ENCODE assay signal across 37 cellular contexts in the genomic region with DNA sequence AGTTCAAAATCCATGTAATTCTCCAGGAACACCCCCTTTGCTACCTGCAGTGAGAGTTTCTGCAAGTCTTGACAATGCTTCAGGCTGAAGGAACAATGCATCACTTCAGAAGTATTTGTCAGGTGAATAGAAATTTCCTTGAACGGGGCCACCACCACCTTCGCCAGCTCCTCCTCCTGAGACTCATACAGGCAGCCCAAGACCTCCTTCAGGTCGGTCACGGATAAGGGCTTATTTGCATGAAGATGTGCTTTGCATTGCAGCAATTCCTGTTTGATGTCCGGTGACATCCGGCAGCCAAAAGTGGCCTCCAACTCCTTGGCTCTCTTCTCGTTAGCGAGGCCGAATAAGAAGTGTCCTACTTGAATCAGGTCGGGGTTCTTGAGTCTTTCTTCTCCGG. TPM values are rescaled to one million over a fixed set of nuclear protein-coding genes. Genes with fewer than 3 reads are reported as not detected.
"Had no signal": no experiment of that assay in that cellular context is flagged by ENCODE, and none has a peak within 500 bp of the region (broad histone marks: within the 10 kb centered on the region; RNA-seq: fewer than 3 reads in every experiment).

No MANE protein-coding gene starts in this region.

- H3K36me3 ChIP-seq: ascending aorta, gastroesophageal sphincter, sigmoid colon, suprapubic skin, tibial artery, WERI-Rb-1 had no signal

- DNase-seq: activated CD4-positive, alpha-beta T cell treated with anti-CD3 and anti-CD28 coated beads for 48 hours; activated CD4-positive, alpha-beta T cell treated with anti-CD3 and anti-CD28 coated beads, Interleukin-2, amount 50 U/mL, for 48 hours; activated CD8-positive, alpha-beta memory T cell treated with anti-CD3 and anti-CD28 coated beads for 24 hours; activated effector memory CD4-positive, alpha-beta T cell treated with Interleukin-2 at 50 U/mL for 16 hours; activated naive CD4-positive, alpha-beta T cell treated with anti-CD3 and anti-CD28 coated beads, Interleukin-2, amount 10 ng/mL, durations not matched to agents 7 days and 5 days; activated naive CD8-positive, alpha-beta T cell treated with anti-CD3 and anti-CD28 coated beads, Interleukin-2, amount 10 ng/mL, durations not matched to agents 7 days and 5 days; caudate nucleus; cortex of kidney; effector memory CD8-positive, alpha-beta T cell; left cardiac atrium; left ventricle myocardium superior; naive B cell; psoas muscle; sigmoid colon; small intestine; stimulated activated CD4-positive, alpha-beta T cell treated with anti-CD3 and anti-CD28 coated beads, Interleukin-4, amount 100 ng/mL, for 24 hours; stimulated activated naive CD8-positive, alpha-beta T cell treated with anti-CD3 and anti-CD28 coated beads, Interleukin-15, amount 100 ng/mL, for 72 hours; T1000; tibial artery; WERI-Rb-1 had no signal

- H2AFZ ChIP-seq: hepatocyte, parathyroid adenoma had no signal

- H3K27ac Mint-ChIP-seq: activated naive CD4-positive, alpha-beta T cell treated with anti-CD3 and anti-CD28 coated beads, Interleukin-2, amount 10 ng/mL, durations not matched to agents 7 days and 5 days; activated naive CD8-positive, alpha-beta T cell treated with anti-CD3 and anti-CD28 coated beads, Interleukin-2, amount 10 ng/mL, durations not matched to agents 7 days and 5 days; brain; effector memory CD8-positive, alpha-beta T cell; mesothelial cell of epicardium; stimulated activated effector memory CD8-positive, alpha-beta T cell treated with anti-CD3 and anti-CD28 coated beads, Interleukin-12 subunit alpha, Interleukin-12 subunit beta, amount 100 ng/mL, for 72 hours; stimulated activated naive CD8-positive, alpha-beta T cell treated with anti-CD3 and anti-CD28 coated beads, Interleukin-15, amount 100 ng/mL, for 72 hours had no signal

- H3K4me3 ChIP-seq: ascending aorta, gastroesophageal sphincter, hepatocyte, psoas muscle, sigmoid colon, suprapubic skin, tibial artery had no signal

- H3K27me3 ChIP-seq: ascending aorta, hepatocyte had no signal

- H3K4me1 ChIP-seq: ascending aorta, gastroesophageal sphincter, parathyroid adenoma, psoas muscle, sigmoid colon, suprapubic skin, tibial artery had no signal

- H3K9me3 Mint-ChIP-seq: activated naive CD4-positive, alpha-beta T cell treated with anti-CD3 and anti-CD28 coated beads, Interleukin-2, amount 10 ng/mL, durations not matched to agents 7 days and 5 days; activated naive CD8-positive, alpha-beta T cell treated with anti-CD3 and anti-CD28 coated beads, Interleukin-2, amount 10 ng/mL, durations not matched to agents 7 days and 5 days; effector memory CD8-positive, alpha-beta T cell; mesothelial cell of epicardium; naive B cell; stimulated activated effector memory CD8-positive, alpha-beta T cell treated with anti-CD3 and anti-CD28 coated beads, Interleukin-12 subunit alpha, Interleukin-12 subunit beta, amount 100 ng/mL, for 72 hours; stimulated activated naive CD8-positive, alpha-beta T cell treated with anti-CD3 and anti-CD28 coated beads, Interleukin-15, amount 100 ng/mL, for 72 hours had no signal

- H3K4me1 Mint-ChIP-seq: brain; stimulated activated effector memory CD8-positive, alpha-beta T cell treated with anti-CD3 and anti-CD28 coated beads, Interleukin-12 subunit alpha, Interleukin-12 subunit beta, amount 100 ng/mL, for 72 hours had no signal

- H3K79me2 ChIP-seq: hepatocyte, parathyroid adenoma had no signal

- H3K36me3 Mint-ChIP-seq: activated naive CD4-positive, alpha-beta T cell treated with anti-CD3 and anti-CD28 coated beads, Interleukin-2, amount 10 ng/mL, durations not matched to agents 7 days and 5 days; activated naive CD8-positive, alpha-beta T cell treated with anti-CD3 and anti-CD28 coated beads, Interleukin-2, amount 10 ng/mL, durations not matched to agents 7 days and 5 days; brain; mesothelial cell of epicardium; naive B cell; stimulated activated effector memory CD8-positive, alpha-beta T cell treated with anti-CD3 and anti-CD28 coated beads, Interleukin-12 subunit alpha, Interleukin-12 subunit beta, amount 100 ng/mL, for 72 hours had no signal

- H3K9me3 ChIP-seq: ascending aorta, gastroesophageal sphincter, psoas muscle, sigmoid colon, suprapubic skin, tibial artery had no signal

- ATAC-seq: activated CD4-positive, CD25-positive, alpha-beta regulatory T cell treated with anti-CD3 and anti-CD28 coated beads, Interleukin-2, amount 50 U/mL, for 24 hours; effector memory CD8-positive, alpha-beta T cell; gastroesophageal sphincter; left cardiac atrium; left ventricle myocardium superior; psoas muscle; stimulated activated effector memory CD8-positive, alpha-beta T cell treated with anti-CD3 and anti-CD28 coated beads, Interleukin-12 subunit alpha, Interleukin-12 subunit beta, amount 100 ng/mL, for 72 hours had no signal

- FAIRE-seq: keratinocyte, small intestine had no signal

- H3K27ac ChIP-seq: ascending aorta, gastroesophageal sphincter, hepatocyte, parathyroid adenoma, psoas muscle, sigmoid colon, suprapubic skin, tibial artery, WERI-Rb-1 had no signal

- H3K4me2 ChIP-seq: hepatocyte had no signal

- H3K4me3 Mint-ChIP-seq: activated naive CD4-positive, alpha-beta T cell treated with anti-CD3 and anti-CD28 coated beads, Interleukin-2, amount 10 ng/mL, durations not matched to agents 7 days and 5 days; activated naive CD8-positive, alpha-beta T cell treated with anti-CD3 and anti-CD28 coated beads, Interleukin-2, amount 10 ng/mL, durations not matched to agents 7 days and 5 days; brain; effector memory CD8-positive, alpha-beta T cell; mesothelial cell of epicardium; naive B cell; stimulated activated effector memory CD8-positive, alpha-beta T cell treated with anti-CD3 and anti-CD28 coated beads, Interleukin-12 subunit alpha, Interleukin-12 subunit beta, amount 100 ng/mL, for 72 hours; stimulated activated naive CD8-positive, alpha-beta T cell treated with anti-CD3 and anti-CD28 coated beads, Interleukin-15, amount 100 ng/mL, for 72 hours had no signal

RNA-seq across cellular contexts. Expression of a gene that starts 8.4 kb away (rescaled TPM):
- total RNA-seq: activated naive CD8-positive, alpha-beta T cell treated with anti-CD3 and anti-CD28 coated beads, Interleukin-2, amount 10 ng/mL, durations not matched to agents 7 days and 5 days; ascending aorta; chondrocyte; fibroblast of lung; fibroblast of villous mesenchyme; gastroesophageal sphincter; hepatocyte; left cardiac atrium; left ventricle myocardium superior; lung microvascular endothelial cell; mesothelial cell of epicardium; psoas muscle; sigmoid colon; suprapubic skin; ureter had no signal
- polyA plus RNA-seq: esophagus, fibroblast of lung, hepatocyte, keratinocyte, neural cell, psoas muscle had no signal

RNA-seq across cellular contexts. Expression of a gene that starts 27.3 kb away (rescaled TPM):
- total RNA-seq: ascending aorta had no signal
- polyA plus RNA-seq: neural cell had no signal

RNA-seq across cellular contexts. Expression of a gene that starts 33.0 kb away (rescaled TPM):
- total RNA-seq: ascending aorta, chondrocyte, fibroblast of lung, fibroblast of villous mesenchyme, gastroesophageal sphincter, hepatocyte, left cardiac atrium, lung microvascular endothelial cell, mesothelial cell of epicardium, sigmoid colon, suprapubic skin, ureter had no signal
- polyA plus RNA-seq: esophagus, fibroblast of lung, hepatocyte, keratinocyte, neural cell, psoas muscle had no signal
